In genomic region chr3:12809435-12809834, GRCh38 we compare ENCODE assay signal across 9 cellular contexts. TPM values are rescaled to one million over a fixed set of nuclear protein-coding genes. Genes with fewer than 3 reads are reported as not detected.
DNase-seq lines count a peak whose midpoint lies in the region; ATAC-seq and TF ChIP-seq lines count a peak whose summit lies in the region.
"Had no signal": no experiment of that assay in that cellular context is flagged by ENCODE, and none has a peak within 500 bp of the region (broad histone marks: within the 10 kb centered on the region; RNA-seq: fewer than 3 reads in every experiment).

No MANE protein-coding gene starts in this region.

- TF ChIP-seq CTCF in body of pancreas (IDR thresholded peaks at IDR 0.05) (no peak), thoracic aorta (IDR thresholded peaks at IDR 0.05) (no peak)

- no peak overlapping the region for H4K5ac ChIP-seq in mesendoderm (ENCODE audit: low read length)

- ATAC-seq in body of pancreas (no peak), thoracic aorta (ENCODE audit: insufficient number of reproducible peaks, low FRiP score, low read depth) (no peak)

- 84 to 92% methylated on average over 5 of the region's 5 CpGs for WGBS in body of pancreas, 2 donors
- WGBS in mesendoderm (ENCODE audit: extremely low coverage, insufficient coverage, low lambda C conversion rate): no CpG with 5 or more reads among the region's 5 CpGs

- H3K27ac ChIP-seq in body of pancreas (peak overlapping the region in 3 of 4 donors; percentile 63 to 82 (median 78)), mesendoderm (ENCODE audit: low read depth, low read length) (no peak overlapping the region), thoracic aorta (peak overlapping the region; percentile 41 to 68)

- H3K4me1 ChIP-seq in body of pancreas (peaks cover 7% of the 10 kb centered on the region), mesendoderm (ENCODE audit: control insufficient read depth, low read depth, low read length) (peaks cover 1% of the 10 kb centered on the region), thoracic aorta (ENCODE audit: control insufficient read depth in 1 of 2, low read depth in 2 of 2) (peaks cover 0 to 16% of the 10 kb centered on the region in 2 donors)

- H3K4me3 ChIP-seq in body of pancreas (no peak overlapping the region), mesendoderm (ENCODE audit: low read length) (no peak overlapping the region), thoracic aorta (peak overlapping the region; percentile 69)

- no peak overlapping the region for H3K4ac ChIP-seq in mesendoderm (ENCODE audit: low read depth, low read length)

- peak overlapping the region; percentile 41 for H3K4me3 Mint-ChIP-seq in activated T-cell treated with anti-CD3 and anti-CD28 coated beads, Interleukin-2, amount 50 U/mL, for 24 hours

- no peak overlapping the region for H3K23ac ChIP-seq in mesendoderm (ENCODE audit: low read length)

- no peak overlapping the region for H4K8ac ChIP-seq in mesendoderm (ENCODE audit: low read depth, low read length)

- H3K4me1 Mint-ChIP-seq in activated T-cell treated with anti-CD3 and anti-CD28 coated beads, Interleukin-2, amount 50 U/mL, for 24 hours (ENCODE audit: low read depth): peaks cover 9% of the 10 kb centered on the region

- H3K27me3 ChIP-seq in body of pancreas (no peaks in the 10 kb centered on the region), mesendoderm (ENCODE audit: insufficient read depth, low read length, poor library complexity) (no peaks in the 10 kb centered on the region), thoracic aorta (replicated peaks; ENCODE audit: insufficient read depth) (no peaks in the 10 kb centered on the region)

- peak overlapping the region; percentile 94 for H3K56ac ChIP-seq in mesendoderm (ENCODE audit: low read length)

- H3K27me3 Mint-ChIP-seq in activated T-cell treated with anti-CD3 and anti-CD28 coated beads, Interleukin-2, amount 50 U/mL, for 24 hours: no peaks in the 10 kb centered on the region

- no peak overlapping the region for H2BK15ac ChIP-seq in mesendoderm (replicated peaks; ENCODE audit: low read depth)

- TF ChIP-seq POLR2A in body of pancreas (IDR thresholded peaks at IDR 0.05): no peak

- no peaks in the 10 kb centered on the region for H3K9me3 ChIP-seq in body of pancreas
- no peaks in the 10 kb centered on the region for H3K9me3 ChIP-seq in thoracic aorta

- no peak overlapping the region for H3K18ac ChIP-seq in mesendoderm (ENCODE audit: low read length)

- no peaks in the 10 kb centered on the region for H3K79me2 ChIP-seq in mesendoderm (ENCODE audit: control insufficient read depth, insufficient read depth, low read length)

- DNase-seq in activated T-cell treated with anti-CD3 and anti-CD28 coated beads, Interleukin-2, amount 50 U/mL, for 24 hours: no peak
- DNase-seq in activated T-cell treated with anti-CD3 and anti-CD28 coated beads, Interleukin-2, amount 50 U/mL, for 1 hour: no peak
- no peak for DNase-seq in body of pancreas
- no peak for DNase-seq in mesendoderm
- no peak for DNase-seq in thoracic aorta (ENCODE audit: low spot score)
- no peak for DNase-seq in NOMO-1 treated with dmso at 0.1 percent for 144 hours (lab: John Stamatoyannopoulos, UW; ENCODE audit: unreplicated experiment)
- no peak for DNase-seq in AG20443 (ENCODE audit: low spot score)
- no peak for DNase-seq in DMS53 (lab: John Stamatoyannopoulos, UW)

- intact Hi-C loops in body of pancreas (cut with DNase I): no loop called here

- H3K4me2 ChIP-seq in mesendoderm (ENCODE audit: low read length): peak overlapping the region; percentile 86

- no peaks in the 10 kb centered on the region for H3K9me3 Mint-ChIP-seq in activated T-cell treated with anti-CD3 and anti-CD28 coated beads, Interleukin-2, amount 50 U/mL, for 24 hours

- no peak overlapping the region for H3K27ac Mint-ChIP-seq in activated T-cell treated with anti-CD3 and anti-CD28 coated beads, Interleukin-2, amount 50 U/mL, for 24 hours

- H3K36me3 ChIP-seq in body of pancreas (replicated peaks in 1 of 2; ENCODE audit: insufficient read depth in 1 of 2, low read depth in 2 of 2) (no peaks in the 10 kb centered on the region), mesendoderm (ENCODE audit: control insufficient read depth, insufficient read depth, low read length) (no peaks in the 10 kb centered on the region), thoracic aorta (peaks cover 25% of the 10 kb centered on the region)

- no peaks in the 10 kb centered on the region for H3K79me1 ChIP-seq in mesendoderm (ENCODE audit: low read length)

- H2BK120ac ChIP-seq in mesendoderm (ENCODE audit: low read depth, low read length): no peak overlapping the region

- no peak overlapping the region for H2BK5ac ChIP-seq in mesendoderm (ENCODE audit: low read length)

- H3K36me3 Mint-ChIP-seq in activated T-cell treated with anti-CD3 and anti-CD28 coated beads, Interleukin-2, amount 50 U/mL, for 24 hours (ENCODE audit: low read depth): no peaks in the 10 kb centered on the region

- H2AK5ac ChIP-seq in mesendoderm (ENCODE audit: low read length): no peak overlapping the region

- H3K9ac ChIP-seq in mesendoderm (ENCODE audit: low read length): peak overlapping the region; percentile 78

RNA-seq across cellular contexts. Expression of gene CAND2, which starts 13.0 kb away (rescaled TPM):
- total RNA-seq in body of pancreas: 1 to 10 TPM; 3.6 to 6.6 TPM
- 1.7 TPM for polyA plus RNA-seq in mesendoderm (2013, experiment 1 of 2)
- 1.4 TPM for polyA plus RNA-seq in mesendoderm (2013, experiment 2 of 2)
- 10 to 100 TPM; 25.9 to 44.6 TPM for total RNA-seq in thoracic aorta

RNA-seq across cellular contexts. Expression of gene RPL32, which starts 31.9 kb away (rescaled TPM):
- total RNA-seq in body of pancreas: 1,000 to 10,000 TPM in 1 of 2 donors, 100 to 1,000 TPM in 1; 396 to 1,369 TPM
- 1,879 TPM for polyA plus RNA-seq in mesendoderm (2013, experiment 1 of 2)
- 1,970 TPM for polyA plus RNA-seq in mesendoderm (2013, experiment 2 of 2)
- 100 to 1,000 TPM; 455 to 867 TPM for total RNA-seq in thoracic aorta

RNA-seq across cellular contexts. Expression of gene TMEM40, which starts 50.4 kb away (rescaled TPM):
- not detected for total RNA-seq in body of pancreas
- polyA plus RNA-seq in mesendoderm (2013, experiment 1 of 2): 0.49 TPM
- 0.71 TPM for polyA plus RNA-seq in mesendoderm (2013, experiment 2 of 2)
- total RNA-seq in thoracic aorta: not detected
- total RNA-seq: posterior vena cava had no signal
